1 cellular context compared by ENCODE assay signal in genomic region chr6:36679043-36679821, GRCh38.
TF ChIP-seq lines count a peak whose summit lies in the region.

No MANE protein-coding gene starts in this region.

TF ChIP-seq in GM12878, 131 proteins besides CTCF, POLR2A, EP300 and RAD21 (continued from another document):
- no peak for TF ChIP-seq CBX5 (IDR thresholded peaks at IDR 0.05; ENCODE audit: low read depth)
- peak in 1 of 2 experiments; percentile 32; a peak in 1 of 4 replicates for TF ChIP-seq IKZF2 (IDR thresholded peaks at IDR 0.05)
- no peak for TF ChIP-seq RFX5 (IDR thresholded peaks at IDR 0.05; ENCODE audit: low read depth, low read length)
- no peak for TF ChIP-seq ZZZ3 (IDR thresholded peaks at IDR 0.05; ENCODE audit: control insufficient read depth, insufficient read length, low read depth)
- peak; percentile 11; the same call in 1 of the 2 replicates for TF ChIP-seq POLR2AphosphoS5 (IDR thresholded peaks at IDR 0.05; ENCODE audit: low read length)
- TF ChIP-seq ETV6 (conservative IDR thresholded peaks at IDR 0.05 in 1 of 2, IDR thresholded peaks at IDR 0.05 in 1 of 2; ENCODE audit: borderline replicate concordance in 1 of 2, low read depth in 1 of 2): no peak
- no peak for TF ChIP-seq SMARCA5 (IDR thresholded peaks at IDR 0.05)
- TF ChIP-seq ATF2 (IDR thresholded peaks at IDR 0.05; ENCODE audit: low read length): no peak
- no peak for TF ChIP-seq USF2 (IDR thresholded peaks at IDR 0.05; ENCODE audit: borderline replicate concordance, low read depth, low read length)
- TF ChIP-seq FOXK2 (IDR thresholded peaks at IDR 0.05): no peak
- no peak for TF ChIP-seq SMC3 (IDR thresholded peaks at IDR 0.05; ENCODE audit: borderline replicate concordance, low read length)
- no peak for TF ChIP-seq NFIC (IDR thresholded peaks at IDR 0.05; ENCODE audit: low read depth, low read length)
- no peak for TF ChIP-seq ESRRA (IDR thresholded peaks at IDR 0.05; ENCODE audit: low read length)
- TF ChIP-seq SMAD1 (IDR thresholded peaks at IDR 0.05; ENCODE audit: low read depth, partially characterized antibody): peak; percentile 30
- no peak for TF ChIP-seq RELA (IDR thresholded peaks at IDR 0.05; ENCODE audit: borderline replicate concordance, partially characterized antibody)
- TF ChIP-seq ZNF207 (IDR thresholded peaks at IDR 0.05; ENCODE audit: borderline replicate concordance): no peak
- no peak for TF ChIP-seq JUND (IDR thresholded peaks at IDR 0.05; ENCODE audit: low read depth, low read length)
- TF ChIP-seq PRDM15 (CRISPR knock-in tag; IDR thresholded peaks at IDR 0.05): no peak
- TF ChIP-seq POU2F2 (IDR thresholded peaks at IDR 0.05; ENCODE audit: borderline replicate concordance, low read depth, low read length): peak; percentile 3; the same call in 1 of the 3 replicates
- peak; percentile 95 for TF ChIP-seq MLLT1 (IDR thresholded peaks at IDR 0.05)
- no peak for TF ChIP-seq RUNX3 (IDR thresholded peaks at IDR 0.05; ENCODE audit: low read length)
- TF ChIP-seq NFYA (IDR thresholded peaks at IDR 0.05; ENCODE audit: borderline replicate concordance, low read depth, low read length): no peak
- no peak for TF ChIP-seq SREBF2 (IDR thresholded peaks at IDR 0.05; ENCODE audit: low read length)
- TF ChIP-seq IKZF1 (conservative IDR thresholded peaks at IDR 0.05): peak; percentile 47; the same call in 1 of the 2 replicates
- TF ChIP-seq EED (IDR thresholded peaks at IDR 0.05; ENCODE audit: low read depth): peak; percentile 60; the same call in 1 of the 2 replicates
- no peak; the same call in 1 of the 2 replicates for TF ChIP-seq LARP7 (IDR thresholded peaks at IDR 0.05)
- TF ChIP-seq BACH1 (IDR thresholded peaks at IDR 0.05; ENCODE audit: borderline replicate concordance): 0 out of 2 replicates have a peak, but pooled peaks have one; percentile 8
- no peak for TF ChIP-seq CHD2 (IDR thresholded peaks at IDR 0.05; ENCODE audit: borderline replicate concordance, low read depth, low read length)
- 0 out of 2 replicates have a peak, but pooled peaks have one; percentile 66 for TF ChIP-seq RELB (IDR thresholded peaks at IDR 0.05; ENCODE audit: low read depth)
- TF ChIP-seq HDAC6 (IDR thresholded peaks at IDR 0.05; ENCODE audit: unreplicated experiment): no peak
- no peak for TF ChIP-seq NR2F1 (conservative IDR thresholded peaks at IDR 0.05)
